ENCODE assay signal across 1 cellular context in the genomic region with DNA sequence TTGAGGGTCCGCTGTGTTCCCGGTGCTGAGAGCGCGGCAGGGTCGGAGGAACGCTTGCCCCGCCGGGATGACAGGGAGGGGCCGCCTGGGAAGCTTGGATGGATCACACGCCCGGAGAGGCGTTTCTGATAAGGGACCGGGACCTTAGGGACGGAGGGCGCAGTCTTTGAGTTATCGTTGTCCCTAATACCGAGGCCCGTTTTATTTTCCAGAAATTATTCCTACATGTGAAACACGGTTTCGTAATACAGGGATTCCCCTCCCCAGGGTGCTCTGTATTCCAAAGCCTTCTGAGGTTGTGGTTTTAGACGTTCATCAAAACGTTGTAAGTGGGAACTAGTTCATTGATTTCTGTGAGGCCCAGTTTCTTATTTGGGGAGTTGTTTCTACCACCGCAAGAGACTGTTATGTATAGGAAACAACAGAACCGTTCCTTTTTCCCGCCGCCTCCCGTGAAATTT.
TF ChIP-seq lines count a peak whose summit lies in the region.

No MANE protein-coding gene starts in this region.

TF ChIP-seq in HepG2, 621 proteins besides CTCF, POLR2A, EP300 and RAD21:
- TF ChIP-seq, protein P1, sequence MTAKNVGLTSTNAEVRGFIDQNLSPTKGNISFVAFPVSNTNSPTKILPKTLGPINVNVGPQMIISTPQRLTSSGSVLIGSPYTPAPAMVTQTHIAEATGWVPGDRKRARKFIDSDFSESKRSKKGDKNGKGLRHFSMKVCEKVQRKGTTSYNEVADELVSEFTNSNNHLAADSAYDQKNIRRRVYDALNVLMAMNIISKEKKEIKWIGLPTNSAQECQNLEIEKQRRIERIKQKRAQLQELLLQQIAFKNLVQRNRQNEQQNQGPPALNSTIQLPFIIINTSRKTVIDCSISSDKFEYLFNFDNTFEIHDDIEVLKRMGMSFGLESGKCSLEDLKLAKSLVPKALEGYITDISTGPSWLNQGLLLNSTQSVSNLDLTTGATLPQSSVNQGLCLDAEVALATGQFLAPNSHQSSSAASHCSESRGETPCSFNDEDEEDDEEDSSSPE (CRISPR knock-in tag; IDR thresholded peaks at IDR 0.05) = 0 out of 2 replicates have a peak, but pooled peaks have one; percentile 6
- TF ChIP-seq TGIF2 (CRISPR knock-in tag; IDR thresholded peaks at IDR 0.05) (0 out of 2 replicates have a peak, but pooled peaks have one; percentile 9), HDAC1 (CRISPR knock-in tag; IDR thresholded peaks at IDR 0.05) (peak; percentile 12; the same call in 1 of the 2 replicates), THYN1 (CRISPR knock-in tag; IDR thresholded peaks at IDR 0.05; ENCODE audit: borderline replicate concordance, low read depth) (no peak)
- TF ChIP-seq, protein P2, sequence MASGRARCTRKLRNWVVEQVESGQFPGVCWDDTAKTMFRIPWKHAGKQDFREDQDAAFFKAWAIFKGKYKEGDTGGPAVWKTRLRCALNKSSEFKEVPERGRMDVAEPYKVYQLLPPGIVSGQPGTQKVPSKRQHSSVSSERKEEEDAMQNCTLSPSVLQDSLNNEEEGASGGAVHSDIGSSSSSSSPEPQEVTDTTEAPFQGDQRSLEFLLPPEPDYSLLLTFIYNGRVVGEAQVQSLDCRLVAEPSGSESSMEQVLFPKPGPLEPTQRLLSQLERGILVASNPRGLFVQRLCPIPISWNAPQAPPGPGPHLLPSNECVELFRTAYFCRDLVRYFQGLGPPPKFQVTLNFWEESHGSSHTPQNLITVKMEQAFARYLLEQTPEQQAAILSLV (CRISPR knock-in tag; IDR thresholded peaks at IDR 0.05; ENCODE audit: borderline replicate concordance) = peak; percentile 6; the same call in 1 of the 2 replicates
- TF ChIP-seq, protein P3, sequence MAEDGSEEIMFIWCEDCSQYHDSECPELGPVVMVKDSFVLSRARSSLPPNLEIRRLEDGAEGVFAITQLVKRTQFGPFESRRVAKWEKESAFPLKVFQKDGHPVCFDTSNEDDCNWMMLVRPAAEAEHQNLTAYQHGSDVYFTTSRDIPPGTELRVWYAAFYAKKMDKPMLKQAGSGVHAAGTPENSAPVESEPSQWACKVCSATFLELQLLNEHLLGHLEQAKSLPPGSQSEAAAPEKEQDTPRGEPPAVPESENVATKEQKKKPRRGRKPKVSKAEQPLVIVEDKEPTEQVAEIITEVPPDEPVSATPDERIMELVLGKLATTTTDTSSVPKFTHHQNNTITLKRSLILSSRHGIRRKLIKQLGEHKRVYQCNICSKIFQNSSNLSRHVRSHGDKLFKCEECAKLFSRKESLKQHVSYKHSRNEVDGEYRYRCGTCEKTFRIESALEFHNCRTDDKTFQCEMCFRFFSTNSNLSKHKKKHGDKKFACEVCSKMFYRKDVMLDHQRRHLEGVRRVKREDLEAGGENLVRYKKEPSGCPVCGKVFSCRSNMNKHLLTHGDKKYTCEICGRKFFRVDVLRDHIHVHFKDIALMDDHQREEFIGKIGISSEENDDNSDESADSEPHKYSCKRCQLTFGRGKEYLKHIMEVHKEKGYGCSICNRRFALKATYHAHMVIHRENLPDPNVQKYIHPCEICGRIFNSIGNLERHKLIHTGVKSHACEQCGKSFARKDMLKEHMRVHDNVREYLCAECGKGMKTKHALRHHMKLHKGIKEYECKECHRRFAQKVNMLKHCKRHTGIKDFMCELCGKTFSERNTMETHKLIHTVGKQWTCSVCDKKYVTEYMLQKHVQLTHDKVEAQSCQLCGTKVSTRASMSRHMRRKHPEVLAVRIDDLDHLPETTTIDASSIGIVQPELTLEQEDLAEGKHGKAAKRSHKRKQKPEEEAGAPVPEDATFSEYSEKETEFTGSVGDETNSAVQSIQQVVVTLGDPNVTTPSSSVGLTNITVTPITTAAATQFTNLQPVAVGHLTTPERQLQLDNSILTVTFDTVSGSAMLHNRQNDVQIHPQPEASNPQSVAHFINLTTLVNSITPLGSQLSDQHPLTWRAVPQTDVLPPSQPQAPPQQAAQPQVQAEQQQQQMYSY (CRISPR knock-in tag; IDR thresholded peaks at IDR 0.05) = 0 out of 2 replicates have a peak, but pooled peaks have one; percentile 12
TF ChIP-seq in HepG2: peak in this region for 5.
